Comparison of ENCODE assay signal across 30 cellular contexts in genomic region chr6:119890470-119890869, GRCh38.
DNase-seq lines count a peak whose midpoint lies in the region; ATAC-seq and TF ChIP-seq lines count a peak whose summit lies in the region.
"Had no signal": no experiment of that assay in that cellular context is flagged by ENCODE, and none has a peak within 500 bp of the region (broad histone marks: within the 10 kb centered on the region; RNA-seq: fewer than 3 reads in every experiment).

No MANE protein-coding gene starts in this region.

- H3K27ac ChIP-seq in WERI-Rb-1 (no peak overlapping the region), trophoblast cell (ENCODE audit: low read depth, low read length) (peak overlapping the region; percentile 57), prostate gland (no peak overlapping the region)
- H3K27ac ChIP-seq: cardiac muscle cell, pancreas, right atrium auricular region, SK-N-MC, stomach, thyroid gland had no signal

- H3K4me1 ChIP-seq in trophoblast cell (ENCODE audit: control insufficient read depth in 1 of 2, insufficient read depth in 2 of 2, low read length in 2 of 2) (peaks cover 7 to 13% of the 10 kb centered on the region in 2 experiments), prostate gland (replicated peaks) (no peaks in the 10 kb centered on the region)
- H3K4me1 ChIP-seq: BE2C, pancreas, right atrium auricular region, stomach had no signal

- H3K9ac ChIP-seq in trophoblast cell (ENCODE audit: low read length), result no peak overlapping the region

- TF ChIP-seq POLR2A in prostate gland (IDR thresholded peaks at IDR 0.05), result no peak

- H4K91ac ChIP-seq in trophoblast cell (ENCODE audit: low read depth, low read length), result peak overlapping the region; percentile 52

- H3K14ac ChIP-seq in trophoblast cell (ENCODE audit: low read length), result peak overlapping the region; percentile 3

- no peak overlapping the region for H3K23ac ChIP-seq in trophoblast cell (ENCODE audit: low read length)

- H3K4me2 ChIP-seq in trophoblast cell (ENCODE audit: low read length), result peak overlapping the region; percentile 14
- H3K4me2 ChIP-seq: smooth muscle cell had no signal

- ATAC-seq in GM21360 (IDR thresholded peaks at IDR 0.05; ENCODE audit: unreplicated experiment) (peak; percentile 63), HG02798 (IDR thresholded peaks at IDR 0.05; ENCODE audit: poor library complexity, unreplicated experiment) (peak; percentile 58)
- ATAC-seq: activated CD8-positive, alpha-beta memory T cell treated with anti-CD3 and anti-CD28 coated beads, Interleukin-2, amount 10 ng/mL, durations not matched to agents 7 days and 5 days; activated T-cell treated with anti-CD3 and anti-CD28 coated beads, Interleukin-2, amount 50 U/mL, for 4 hours; pancreas had no signal

- H3K4me3 ChIP-seq in WERI-Rb-1 (ENCODE audit: low read depth, low read length) (no peak overlapping the region), trophoblast cell (ENCODE audit: low read depth, low read length) (no peak overlapping the region), prostate gland (no peak overlapping the region)
- H3K4me3 ChIP-seq: cardiac muscle cell, pancreas, right atrium auricular region, SK-N-MC, smooth muscle cell, stomach, thyroid gland had no signal

- H2BK5ac ChIP-seq in trophoblast cell (ENCODE audit: low read depth, low read length, poor library complexity), result peak overlapping the region; percentile 15

- no peak overlapping the region for H2AFZ ChIP-seq in trophoblast cell (ENCODE audit: insufficient read depth, low read length, poor library complexity)

- H4K12ac ChIP-seq in trophoblast cell (ENCODE audit: low read depth, low read length), result no peak overlapping the region

- intact Hi-C loops in prostate gland (cut with DNase I), result no loop called here

- no peak overlapping the region for H4K8ac ChIP-seq in trophoblast cell (ENCODE audit: low read depth, low read length)

- H3K18ac ChIP-seq in trophoblast cell (ENCODE audit: low read length), result peak overlapping the region; percentile 12

- peaks cover 15% of the 10 kb centered on the region for H3K79me1 ChIP-seq in trophoblast cell (ENCODE audit: low read length)

- H3K4ac ChIP-seq in trophoblast cell (ENCODE audit: low read depth, low read length), result no peak overlapping the region

- no peak overlapping the region for H2AK5ac ChIP-seq in trophoblast cell (ENCODE audit: low read length)

- H3K9me3 ChIP-seq in WERI-Rb-1 (ENCODE audit: severe bottlenecking) (no peaks in the 10 kb centered on the region), trophoblast cell (ENCODE audit: insufficient read depth, low read depth, low read length) (no peaks in the 10 kb centered on the region), prostate gland (no peaks in the 10 kb centered on the region)
- H3K9me3 ChIP-seq: BE2C, pancreas, right atrium auricular region, stomach, thyroid gland had no signal

- H3K36me3 ChIP-seq in WERI-Rb-1, result no peaks in the 10 kb centered on the region
- H3K36me3 ChIP-seq in trophoblast cell (ENCODE audit: control insufficient read depth in 1 of 2, insufficient read depth in 2 of 2, low read length in 2 of 2), result no peaks in the 10 kb centered on the region
- no peaks in the 10 kb centered on the region for H3K36me3 ChIP-seq in prostate gland
- H3K36me3 ChIP-seq: BE2C, cardiac muscle cell, pancreas, right atrium auricular region, stomach, thyroid gland had no signal

- peak overlapping the region; percentile 0 for H2BK12ac ChIP-seq in trophoblast cell (ENCODE audit: low read length)

- H3K79me2 ChIP-seq in trophoblast cell (ENCODE audit: control insufficient read depth, insufficient read depth, low read length, poor library complexity), result no peaks in the 10 kb centered on the region

- H3K27me3 ChIP-seq in WERI-Rb-1 (ENCODE audit: insufficient read depth, low read depth, severe bottlenecking) (no peaks in the 10 kb centered on the region), trophoblast cell (ENCODE audit: insufficient read depth, low read length) (no peaks in the 10 kb centered on the region), prostate gland (replicated peaks; ENCODE audit: insufficient read depth) (no peaks in the 10 kb centered on the region)
- H3K27me3 ChIP-seq: BE2C, cardiac muscle cell, pancreas, right atrium auricular region, stomach, thyroid gland had no signal

- DNase-seq in WERI-Rb-1, result peak; percentile 13
- DNase-seq in trophoblast cell, result peak; percentile 95 to 98
- no peak for DNase-seq in prostate gland (ENCODE audit: low spot score)
- no peak for DNase-seq in NCI-H2081 treated with DMSO at 0.1 percent for 48 hours (lab: John Stamatoyannopoulos, UW)
- no peak for DNase-seq in activated CD8-positive, alpha-beta memory T cell treated with anti-CD3 and anti-CD28 coated beads for 24 hours
- DNase-seq: ACHN; activated CD4-positive, CD25-positive, alpha-beta regulatory T cell; activated CD8-positive, alpha-beta memory T cell treated with anti-CD3 and anti-CD28 coated beads, Interleukin-2, amount 10 ng/mL, durations not matched to agents 7 days and 5 days; activated gamma-delta T cell treated with Interleukin-2 at 50 U/mL for 16 hours; activated naive CD8-positive, alpha-beta T cell treated with anti-CD3 and anti-CD28 coated beads, Interleukin-2, amount 10 ng/mL, durations not matched to agents 7 days and 5 days; activated T-cell treated with anti-CD3 and anti-CD28 coated beads, Interleukin-2, amount 50 U/mL, for 4 hours; aorta; BE2C; CD8-positive, alpha-beta memory T cell; DMS 273 treated with DMSO at 0.1 percent for 48 hours; effector CD4-positive, alpha-beta T cell; H9; immature natural killer cell; Karpas-422; NCI-H1694; NCI-H446 treated with DMSO at 0.1 percent for 48 hours; pancreas; stomach; thyroid gland had no signal

- H2BK120ac ChIP-seq in trophoblast cell (ENCODE audit: insufficient read depth, low read length, poor library complexity), result peak overlapping the region; percentile 50

- no peak for TF ChIP-seq CTCF in WERI-Rb-1 (IDR thresholded peaks at IDR 0.05; ENCODE audit: low read depth, low read length)
- no peak for TF ChIP-seq CTCF in prostate gland (IDR thresholded peaks at IDR 0.05)

- WGBS in trophoblast cell (ENCODE audit: extremely low coverage, insufficient coverage, insufficient read length), result no CpG with 5 or more reads among the region's 1 CpG
- WGBS in prostate gland, result 89% methylated on average over 1 of the region's 1 CpG

Comparison
In these comparisons a context has a peak if more than half of its experiments do, and no peak if none do; other contexts are left out.
1. DNase-seq: peak in WERI-Rb-1 (single experiment) and trophoblast cell (2 of 2); none in prostate gland (single experiment), NCI-H2081 treated with DMSO at 0.1 percent for 48 hours (single experiment) and activated CD8-positive, alpha-beta memory T cell treated with anti-CD3 and anti-CD28 coated beads for 24 hours (single experiment).